ENCODE assay signal across 8 cellular contexts in the genomic region with DNA sequence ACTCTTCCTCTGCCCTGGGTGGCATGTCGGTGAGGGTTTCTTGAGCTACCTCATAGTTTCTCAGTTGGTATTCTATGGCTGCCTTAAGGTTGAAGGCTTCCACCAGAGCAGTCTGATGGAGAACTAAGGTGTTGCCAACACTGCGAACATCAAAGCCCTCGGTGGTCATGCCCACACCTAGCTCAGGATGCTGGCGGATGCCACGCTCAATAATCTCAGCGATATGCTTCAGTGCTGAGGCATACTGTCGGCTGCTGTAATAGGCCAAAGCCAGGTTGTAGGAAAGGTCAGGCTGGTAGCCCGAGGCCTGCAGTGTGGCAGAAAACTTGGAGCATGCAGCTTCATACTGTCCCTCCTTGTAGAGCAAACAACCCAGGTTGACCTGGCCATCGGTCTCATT.
DNase-seq lines count a peak whose midpoint lies in the region; ATAC-seq, FAIRE-seq and TF ChIP-seq lines count a peak whose summit lies in the region.

No MANE protein-coding gene starts in this region.

- intact Hi-C loops in activated T-helper 2 cell treated with anti-CD3 and anti-CD28 coated beads, Interferon-gamma antibody, Interleukin-2, Interleukin-4, amounts not matched to agents 10 μg/mL and 5 μg/mL and 100 μg/mL, durations not matched to agents 14 hours and 24 hours and 36 hours (cut with micrococcal nuclease): loop anchor here (1.0 to 10.0 kb wide), 4 partner anchors 65 to 453 kb away; partner anchors contain the start of gene AGPS
- intact Hi-C loops in kidney (cut with DNase I): no loop called here

- H3K4me3 ChIP-seq in kidney (ENCODE audit: low read length in 2 of 2): peak overlapping the region; percentile 89 to 95
- H3K4me3 ChIP-seq in subcutaneous abdominal adipose tissue (ENCODE audit: low read depth in 1 of 5, low read length in 5 of 5): peak overlapping the region; percentile 71 to 98 (median 96)

- no peaks in the 10 kb centered on the region for H3K36me3 ChIP-seq in kidney (ENCODE audit: control insufficient read depth in 1 of 2, insufficient read depth in 2 of 2, low read length in 2 of 2)
- no peaks in the 10 kb centered on the region for H3K36me3 ChIP-seq in subcutaneous abdominal adipose tissue (ENCODE audit: control insufficient read depth in 5 of 5, insufficient read depth in 5 of 5, low read length in 5 of 5)

- H3K4me3 Mint-ChIP-seq in T-helper 1 cell treated with Interleukin-12 subunit alpha and Interleukin-12 subunit beta and Interleukin-4 antibody, amounts not matched to agents 30 μg/mL and 1 μg/mL, for 36 hours: peak overlapping the region; percentile 93
- H3K4me3 Mint-ChIP-seq in activated T-helper 2 cell treated with anti-CD3 and anti-CD28 coated beads, Interferon-gamma antibody, Interleukin-2, Interleukin-4, amounts not matched to agents 10 μg/mL and 5 μg/mL and 100 μg/mL, durations not matched to agents 14 hours and 24 hours and 36 hours (ENCODE audit: low read depth): peak overlapping the region; percentile 92

- H3K4me1 Mint-ChIP-seq in T-helper 1 cell treated with Interleukin-12 subunit alpha and Interleukin-12 subunit beta and Interleukin-4 antibody, amounts not matched to agents 30 μg/mL and 1 μg/mL, for 36 hours (ENCODE audit: low read depth): peaks cover 8% of the 10 kb centered on the region
- H3K4me1 Mint-ChIP-seq in activated T-helper 2 cell treated with anti-CD3 and anti-CD28 coated beads, Interferon-gamma antibody, Interleukin-2, Interleukin-4, amounts not matched to agents 10 μg/mL and 5 μg/mL and 100 μg/mL, durations not matched to agents 14 hours and 24 hours and 36 hours (ENCODE audit: low read depth): peaks cover 4% of the 10 kb centered on the region

- peaks cover 17% of the 10 kb centered on the region for H3K27me3 Mint-ChIP-seq in T-helper 1 cell treated with Interleukin-12 subunit alpha and Interleukin-12 subunit beta and Interleukin-4 antibody, amounts not matched to agents 30 μg/mL and 1 μg/mL, for 36 hours (ENCODE audit: low read depth)
- H3K27me3 Mint-ChIP-seq in activated T-helper 2 cell treated with anti-CD3 and anti-CD28 coated beads, Interferon-gamma antibody, Interleukin-2, Interleukin-4, amounts not matched to agents 10 μg/mL and 5 μg/mL and 100 μg/mL, durations not matched to agents 14 hours and 24 hours and 36 hours (ENCODE audit: low read depth): peaks cover 25% of the 10 kb centered on the region

- peak overlapping the region; percentile 97 for H3K27ac Mint-ChIP-seq in T-helper 1 cell treated with Interleukin-12 subunit alpha and Interleukin-12 subunit beta and Interleukin-4 antibody, amounts not matched to agents 30 μg/mL and 1 μg/mL, for 36 hours
- peak overlapping the region; percentile 97 for H3K27ac Mint-ChIP-seq in activated T-helper 2 cell treated with anti-CD3 and anti-CD28 coated beads, Interferon-gamma antibody, Interleukin-2, Interleukin-4, amounts not matched to agents 10 μg/mL and 5 μg/mL and 100 μg/mL, durations not matched to agents 14 hours and 24 hours and 36 hours

- DNase-seq in T-helper 1 cell (no peak), kidney (no peak), globus pallidus (ENCODE audit: low spot score) (no peak)
- no peak for DNase-seq in activated T-helper 2 cell treated with anti-CD3 and anti-CD28 coated beads, Interferon-gamma antibody, Interleukin-2, Interleukin-4, amounts not matched to agents 10 μg/mL and 5 μg/mL and 100 μg/mL, durations not matched to agents 14 hours and 24 hours and 36 hours (ENCODE audit: low spot score)
- no peak for DNase-seq in activated effector memory CD4-positive, alpha-beta T cell treated with Interleukin-2 at 50 U/mL for 16 hours

- TF ChIP-seq CTCF in kidney (IDR thresholded peaks at IDR 0.05; ENCODE audit: borderline replicate concordance, extremely low read depth, insufficient read depth): no peak

- H3K9me3 ChIP-seq in kidney (ENCODE audit: control insufficient read depth in 1 of 2, low read length in 2 of 2) (peaks cover 0 to 4% of the 10 kb centered on the region in 2 donors), subcutaneous abdominal adipose tissue (ENCODE audit: control insufficient read depth in 5 of 5, low read length in 5 of 5) (no peaks in the 10 kb centered on the region)

- H3K27ac ChIP-seq in kidney (ENCODE audit: low read depth in 2 of 2, low read length in 2 of 2) (no peak overlapping the region), subcutaneous abdominal adipose tissue (ENCODE audit: low read depth, low read length) (peak overlapping the region; percentile 95)

- no peak for ATAC-seq in GM19467 (IDR thresholded peaks at IDR 0.05; ENCODE audit: unreplicated experiment)

- H3K36me3 Mint-ChIP-seq in T-helper 1 cell treated with Interleukin-12 subunit alpha and Interleukin-12 subunit beta and Interleukin-4 antibody, amounts not matched to agents 30 μg/mL and 1 μg/mL, for 36 hours (ENCODE audit: low read depth): peaks cover 2% of the 10 kb centered on the region
- H3K36me3 Mint-ChIP-seq in activated T-helper 2 cell treated with anti-CD3 and anti-CD28 coated beads, Interferon-gamma antibody, Interleukin-2, Interleukin-4, amounts not matched to agents 10 μg/mL and 5 μg/mL and 100 μg/mL, durations not matched to agents 14 hours and 24 hours and 36 hours (ENCODE audit: low read depth): no peaks in the 10 kb centered on the region

- no peaks in the 10 kb centered on the region for H3K27me3 ChIP-seq in subcutaneous abdominal adipose tissue (ENCODE audit: control insufficient read depth in 5 of 5, insufficient read depth in 4 of 5, low read length in 5 of 5)

- no peak for FAIRE-seq in kidney (lab: Jason Lieb, UNC)

- H3K9ac ChIP-seq in kidney (ENCODE audit: low read length in 2 of 2): peak overlapping the region in 1 of 2 donors; percentile 89
- peak overlapping the region in 3 of 5 donors; percentile 82 to 92 (median 88) for H3K9ac ChIP-seq in subcutaneous abdominal adipose tissue (ENCODE audit: low read length in 5 of 5)

- H3K4me1 ChIP-seq in kidney (ENCODE audit: control insufficient read depth in 1 of 2, insufficient read depth in 1 of 2, low read depth in 1 of 2, low read length in 2 of 2) (peaks cover 2 to 4% of the 10 kb centered on the region in 2 donors), subcutaneous abdominal adipose tissue (ENCODE audit: control insufficient read depth in 5 of 5, insufficient read depth in 5 of 5, low read length in 5 of 5) (peaks cover 0 to 22% (median 14%) of the 10 kb centered on the region in 5 donors)

- H3K9me3 Mint-ChIP-seq in T-helper 1 cell treated with Interleukin-12 subunit alpha and Interleukin-12 subunit beta and Interleukin-4 antibody, amounts not matched to agents 30 μg/mL and 1 μg/mL, for 36 hours: no peaks in the 10 kb centered on the region
- no peaks in the 10 kb centered on the region for H3K9me3 Mint-ChIP-seq in activated T-helper 2 cell treated with anti-CD3 and anti-CD28 coated beads, Interferon-gamma antibody, Interleukin-2, Interleukin-4, amounts not matched to agents 10 μg/mL and 5 μg/mL and 100 μg/mL, durations not matched to agents 14 hours and 24 hours and 36 hours
